1 cellular context compared by ENCODE assay signal in genomic region chr1:7705908-7706216, GRCh38.
TF ChIP-seq lines count a peak whose summit lies in the region.

No MANE protein-coding gene starts in this region.

TF ChIP-seq in GM23338, 12 proteins besides CTCF, POLR2A, EP300 and RAD21 (continued from another document):
- no peak for TF ChIP-seq ZNF462 (CRISPR knock-in tag; IDR thresholded peaks at IDR 0.05)
